In the genomic region with DNA sequence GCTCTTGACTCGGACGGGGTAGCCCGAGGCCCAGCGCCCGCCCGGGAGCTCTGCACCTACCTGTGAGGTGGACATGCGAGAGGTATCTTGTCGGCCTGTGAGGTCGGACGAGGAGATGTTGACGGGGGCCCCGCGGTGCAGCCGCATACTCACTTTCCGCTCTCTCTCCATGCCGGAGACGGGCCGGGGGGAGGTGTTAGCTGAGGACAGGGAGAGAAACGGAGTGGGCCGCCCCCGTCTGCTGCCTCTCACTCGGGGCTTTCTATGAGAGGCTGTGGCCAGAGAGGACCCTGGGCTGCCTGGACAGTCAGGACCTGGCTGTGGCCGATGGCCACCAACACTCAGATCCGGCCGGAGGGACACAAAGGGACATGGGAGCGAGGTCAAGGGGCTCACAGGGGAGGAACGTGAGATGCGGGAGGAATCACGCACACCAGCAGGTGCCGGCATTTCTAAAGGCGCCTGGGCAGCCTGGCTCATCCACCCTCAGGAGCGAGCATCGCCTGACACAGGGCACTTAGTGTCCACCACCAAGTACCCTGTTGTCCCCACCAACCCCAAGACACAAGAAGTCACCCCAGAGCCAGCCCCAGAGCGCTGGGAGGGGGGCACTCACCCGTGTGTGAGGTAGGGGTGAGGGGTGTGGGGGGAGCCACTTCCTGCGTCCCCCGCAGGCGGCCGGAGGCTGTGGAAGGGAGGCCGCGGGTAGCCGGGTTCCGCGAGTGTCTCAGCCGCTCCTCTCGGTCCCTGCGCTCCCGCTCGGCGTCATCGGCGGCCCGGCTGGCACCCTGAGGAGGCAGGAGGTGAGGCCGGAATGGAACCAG, we compare ENCODE assay signal across 21 cellular contexts. TPM values are rescaled to one million over a fixed set of nuclear protein-coding genes. Genes with fewer than 3 reads are reported as not detected.
DNase-seq lines count a peak whose midpoint lies in the region; ATAC-seq, FAIRE-seq and TF ChIP-seq lines count a peak whose summit lies in the region.
"Had no signal": no experiment of that assay in that cellular context is flagged by ENCODE, and none has a peak within 500 bp of the region (broad histone marks: within the 10 kb centered on the region; RNA-seq: fewer than 3 reads in every experiment).

No MANE protein-coding gene starts in this region.

- H3K27ac Mint-ChIP-seq in activated CD4-positive, alpha-beta T cell treated with anti-CD3 and anti-CD28 coated beads, Interleukin-2, amount 10 ng/mL, durations not matched to agents 24 days and 14 days = peak overlapping the region; percentile 41
- H3K27ac Mint-ChIP-seq: activated T-cell treated with anti-CD3 and anti-CD28 coated beads, Interleukin-2, amount 50 U/mL, for 72 hours; B cell had no signal

- H3K4me3 Mint-ChIP-seq in activated CD4-positive, alpha-beta T cell treated with anti-CD3 and anti-CD28 coated beads, Interleukin-2, amount 10 ng/mL, durations not matched to agents 24 days and 14 days = no peak overlapping the region
- H3K4me3 Mint-ChIP-seq: activated T-cell treated with anti-CD3 and anti-CD28 coated beads, Interleukin-2, amount 50 U/mL, for 72 hours; B cell had no signal

- H3K9me3 ChIP-seq in GM12878 (replicated peaks; ENCODE audit: control insufficient read depth, insufficient read depth, low read length) (no peaks in the 10 kb centered on the region), osteoblast (ENCODE audit: low read depth, low read length) (no peaks in the 10 kb centered on the region)
- H3K9me3 ChIP-seq: SJSA1 had no signal

- no peak overlapping the region for H3K27ac ChIP-seq in GM12878 (ENCODE audit: control insufficient read depth, insufficient read depth)
- no peak overlapping the region for H3K27ac ChIP-seq in osteoblast (ENCODE audit: low read depth, low read length)
- H3K27ac ChIP-seq: SJSA1 had no signal

- no peak overlapping the region for H3K4me2 ChIP-seq in GM12878 (ENCODE audit: control insufficient read depth, insufficient read depth)
- no peak overlapping the region for H3K4me2 ChIP-seq in osteoblast (ENCODE audit: insufficient read depth, low read length)
- H3K4me2 ChIP-seq: smooth muscle cell had no signal

- no peaks in the 10 kb centered on the region for H3K9me3 Mint-ChIP-seq in activated CD4-positive, alpha-beta T cell treated with anti-CD3 and anti-CD28 coated beads, Interleukin-2, amount 10 ng/mL, durations not matched to agents 24 days and 14 days
- H3K9me3 Mint-ChIP-seq: activated naive CD4-positive, alpha-beta T cell treated with anti-CD3 and anti-CD28 coated beads, Interleukin-2, amount 50 U/mL, for 72 hours; activated T-cell treated with anti-CD3 and anti-CD28 coated beads, Interleukin-2, amount 50 U/mL, for 72 hours; effector memory CD8-positive, alpha-beta T cell had no signal

- TF ChIP-seq POLR2A in GM12891 (IDR thresholded peaks at IDR 0.05; ENCODE audit: low read depth, low read length) = peak; percentile 38; the same call in 1 of the 2 replicates
- peak; percentile 54; the same call in 1 of the 2 replicates for TF ChIP-seq POLR2A in GM12878 (IDR thresholded peaks at IDR 0.05; ENCODE audit: low read depth, low read length)

- TF ChIP-seq CTCF in GM12878 (IDR thresholded peaks at IDR 0.05 in 2 of 3, conservative IDR thresholded peaks at IDR 0.05 in 1 of 3; ENCODE audit: control insufficient read depth in 2 of 3, extremely low read depth in 1 of 3, insufficient read depth in 1 of 3, low read depth in 3 of 3, low read length in 3 of 3) = no peak
- no peak for TF ChIP-seq CTCF in osteoblast (IDR thresholded peaks at IDR 0.05; ENCODE audit: extremely low read depth, low read depth, low read length)

- peaks cover 11% of the 10 kb centered on the region for H3K4me1 Mint-ChIP-seq in activated CD4-positive, alpha-beta T cell treated with anti-CD3 and anti-CD28 coated beads, Interleukin-2, amount 10 ng/mL, durations not matched to agents 24 days and 14 days

- DNase-seq in activated CD4-positive, alpha-beta T cell treated with anti-CD3 and anti-CD28 coated beads, Interleukin-2, amount 10 ng/mL, durations not matched to agents 24 days and 14 days = no peak
- DNase-seq in activated CD4-positive, alpha-beta T cell treated with anti-CD3 and anti-CD28 coated beads, Interleukin-2, amount 50 U/mL, for 48 hours = no peak
- DNase-seq in GM12891 (ENCODE audit: insufficient read length, low spot score) = no peak
- DNase-seq in GM12878 (ENCODE audit: low read depth, low spot score) = no peak
- peak; percentile 83 for DNase-seq in osteoblast (ENCODE audit: insufficient read length, low spot score, missing footprints)
- no peak for DNase-seq in NCI-H2227 treated with DMSO at 0.1 percent for 48 hours (lab: John Stamatoyannopoulos, UW)
- DNase-seq in SHP77 treated with DMSO at 0.1 percent for 48 hours (lab: John Stamatoyannopoulos, UW) = no peak
- DNase-seq: activated CD8-positive, alpha-beta memory T cell treated with anti-CD3 and anti-CD28 coated beads for 24 hours; activated T-cell treated with anti-CD3 and anti-CD28 coated beads, Interleukin-2, amount 50 U/mL, for 72 hours; effector memory CD8-positive, alpha-beta T cell; NCI-H187 treated with DMSO at 0.1 percent for 48 hours; NCI-H226; PC-3; stimulated activated CD4-positive, alpha-beta T cell treated with anti-CD3 and anti-CD28 coated beads, Interleukin-4, amount 100 ng/mL, for 1 hour had no signal

- in situ Hi-C loops in GM12878 (cut with MboI) = no loop called here

- SMC1A ChIA-PET in GM12878 (lab: Charles Lee; ENCODE audit: uncharacterized antibody, unreplicated experiment) = no interaction called here

- H2AFZ ChIP-seq in GM12878 (ENCODE audit: control insufficient read depth, low read depth, low read length) (no peak overlapping the region), osteoblast (ENCODE audit: low read length) (no peak overlapping the region)

- CTCF ChIA-PET in GM12878 (lab: Yijun Ruan, JAX) = no interaction called here

- ATAC-seq in GM12878 (no peak), GM21529 (IDR thresholded peaks at IDR 0.05; ENCODE audit: unreplicated experiment) (no peak)
- ATAC-seq: activated naive CD4-positive, alpha-beta T cell treated with anti-CD3 and anti-CD28 coated beads, Interleukin-2, amount 50 U/mL, for 72 hours; activated T-cell treated with anti-CD3 and anti-CD28 coated beads, Interleukin-2, amount 50 U/mL, for 72 hours; effector memory CD8-positive, alpha-beta T cell; left lobe of liver; PC-3 had no signal

- no TSS peak for BruUV-seq in GM12878 (replicated peaks; lab: Mats Ljungman, UMichigan)

- 96% methylated on average over 52 of the region's 54 CpGs for WGBS in GM12878 (ENCODE audit: insufficient coverage, insufficient replicate concordance, low lambda C conversion rate, missing lambda C conversion rate)

- H3K79me2 ChIP-seq in GM12878 (ENCODE audit: control insufficient read depth, insufficient read depth, low read length) (no peaks in the 10 kb centered on the region; the same call in 1 of the 2 replicates), osteoblast (ENCODE audit: insufficient read depth, low read length) (peaks cover 81% of the 10 kb centered on the region)

- H3K36me3 ChIP-seq in GM12878 (ENCODE audit: control insufficient read depth in 2 of 2, insufficient read depth in 2 of 2, low read length in 1 of 2) (peaks cover 39 to 76% of the 10 kb centered on the region in 2 experiments), osteoblast (ENCODE audit: insufficient read depth, low read length) (peaks cover 95% of the 10 kb centered on the region)

- no peak for TF ChIP-seq EP300 in GM12878 (IDR thresholded peaks at IDR 0.05; ENCODE audit: borderline replicate concordance in 1 of 2, control insufficient read depth in 1 of 2, low read depth in 2 of 2, low read length in 2 of 2)

- H3K4me3 ChIP-seq in GM12878 (no peak overlapping the region), osteoblast (ENCODE audit: insufficient read depth, low read length) (no peak overlapping the region)
- H3K4me3 ChIP-seq: SJSA1, smooth muscle cell had no signal

- RAD21 ChIA-PET in GM12878 (lab: Charles Lee; ENCODE audit: unreplicated experiment) = no interaction called here

- H3K27me3 Mint-ChIP-seq in activated CD4-positive, alpha-beta T cell treated with anti-CD3 and anti-CD28 coated beads, Interleukin-2, amount 10 ng/mL, durations not matched to agents 24 days and 14 days = no peaks in the 10 kb centered on the region
- H3K27me3 Mint-ChIP-seq: B cell; effector memory CD8-positive, alpha-beta T cell had no signal

- no peak for FAIRE-seq in GM12891 (lab: Jason Lieb, UNC)
- no peak for FAIRE-seq in GM12878 (lab: Jason Lieb, UNC)
- FAIRE-seq: D721Med had no signal

- POLR2A ChIA-PET in GM12878 (lab: Charles Lee) = no interaction called here

- no peak overlapping the region for H3K9ac ChIP-seq in GM12878 (ENCODE audit: control insufficient read depth, insufficient read depth, low read length)

- peaks cover 68% of the 10 kb centered on the region for H3K36me3 Mint-ChIP-seq in activated CD4-positive, alpha-beta T cell treated with anti-CD3 and anti-CD28 coated beads, Interleukin-2, amount 10 ng/mL, durations not matched to agents 24 days and 14 days (ENCODE audit: low read depth)

- intact Hi-C loops in activated CD4-positive, alpha-beta T cell treated with anti-CD3 and anti-CD28 coated beads, Interleukin-2, amount 10 ng/mL, durations not matched to agents 24 days and 14 days (cut with micrococcal nuclease) = no loop called here
- intact Hi-C loops in GM12878 (cut with micrococcal nuclease; ENCODE audit: unreplicated experiment) = no loop called here

- H3K4me1 ChIP-seq in GM12878 (ENCODE audit: control insufficient read depth, insufficient read depth, low read length) (no peaks in the 10 kb centered on the region), osteoblast (ENCODE audit: insufficient read depth, low read length) (peaks cover 17% of the 10 kb centered on the region)

- H4K20me1 ChIP-seq in GM12878 (ENCODE audit: control insufficient read depth, insufficient read depth) (peaks cover 8% of the 10 kb centered on the region), osteoblast (ENCODE audit: insufficient read depth, low read length) (peaks cover 86% of the 10 kb centered on the region)

- H3K27me3 ChIP-seq in GM12878 (replicated peaks in 1 of 2; ENCODE audit: control insufficient read depth in 2 of 2, insufficient read depth in 2 of 2, low read length in 1 of 2) = no peaks in the 10 kb centered on the region
- H3K27me3 ChIP-seq in osteoblast (ENCODE audit: insufficient read depth, low read length) = no peaks in the 10 kb centered on the region
- H3K27me3 ChIP-seq: SJSA1 had no signal

- no peak for TF ChIP-seq RAD21 in GM12878 (IDR thresholded peaks at IDR 0.05; ENCODE audit: insufficient read depth, low read depth, low read length)

RNA-seq across cellular contexts. Expression of gene SLC16A3, which starts 20.2 kb away (rescaled TPM):
- total RNA-seq in activated CD4-positive, alpha-beta T cell treated with anti-CD3 and anti-CD28 coated beads, Interleukin-2, amount 10 ng/mL, durations not matched to agents 24 days and 14 days = 162 and 171 TPM in 2 replicates
- polyA plus RNA-seq in GM12891 (2012; ENCODE audit: low read depth, missing spikeins) = 92.3 TPM
- 264 and 312 TPM in 2 replicates for total RNA-seq in GM12878 (2013; cell fraction: nucleolus; rRNA removed)
- total RNA-seq in GM12878 (2014; rRNA removed) (33.4 and 37.8 TPM in 2 replicates), GM12878 (2014; rRNA removed; fragmentation: Illumina TruSeq; extraction: Trizol) (10.2 and 10.3 TPM in 2 replicates), GM12878 (2021) (46.5 and 49.5 TPM in 2 replicates), osteoblast (129 and 222 TPM in 2 replicates)
- 24.0 TPM for polyA plus RNA-seq in GM12878 (2011; ENCODE audit: low read depth)
- polyA plus RNA-seq in GM12878 (2011; rRNA removed) (18.0 and 44.4 TPM in 2 replicates), GM12878 (2014; fragmentation: Illumina TruSeq; extraction: Trizol) (0.44 and 4.6 TPM in 2 replicates), GM12878 (2014; fragmentation: Nextera tagmentation; extraction: Ambion mirVana) (1 to 10 TPM in 1 of 2 experiments, under 1 TPM in 1; 0.10 to 1.2 TPM), GM12878 (2014; rRNA removed) (30.0 and 33.0 TPM in 2 replicates), GM12878 (2016; fragmentation: Nextera tagmentation; extraction: Ambion mirVana) (1 to 10 TPM; 4.3 to 5.7 TPM)
- 60.2 and 98.5 TPM in 2 replicates for polyA plus RNA-seq in GM12878 (2011; cell fraction: cytosol; rRNA removed)
- polyA plus RNA-seq in GM12878 (2011; cell fraction: nucleus; rRNA removed) = 75.2 and 100 TPM in 2 replicates
- 102 and 145 TPM in 2 replicates for polyA plus RNA-seq in GM12878 (2012)
- polyA minus RNA-seq in GM12878 (2011; rRNA and poly(A)+ RNA removed) = 47.3 and 89.5 TPM in 2 replicates
- 32.2 and 37.6 TPM in 2 replicates for polyA minus RNA-seq in GM12878 (2011; cell fraction: cytosol; rRNA and poly(A)+ RNA removed)
- 66.3 and 84.2 TPM in 2 replicates for polyA minus RNA-seq in GM12878 (2011; cell fraction: nucleus; rRNA and poly(A)+ RNA removed)

RNA-seq across cellular contexts. Expression of gene CSNK1D, which starts 24.5 kb away (rescaled TPM):
- total RNA-seq in activated CD4-positive, alpha-beta T cell treated with anti-CD3 and anti-CD28 coated beads, Interleukin-2, amount 10 ng/mL, durations not matched to agents 24 days and 14 days = 137 and 146 TPM in 2 replicates
- 60.6 TPM for polyA plus RNA-seq in GM12891 (2012; ENCODE audit: low read depth, missing spikeins)
- 85.1 and 93.8 TPM in 2 replicates for total RNA-seq in GM12878 (2013; cell fraction: nucleolus; rRNA removed)
- 17.3 and 25.0 TPM in 2 replicates for total RNA-seq in GM12878 (2014; rRNA removed)
- total RNA-seq in GM12878 (2014; rRNA removed; fragmentation: Illumina TruSeq; extraction: Trizol) = 26.4 and 27.8 TPM in 2 replicates
- total RNA-seq in GM12878 (2021) = 85.5 and 94.2 TPM in 2 replicates
- polyA plus RNA-seq in GM12878 (2011; ENCODE audit: low read depth) = 42.9 TPM
- polyA plus RNA-seq in GM12878 (2011; rRNA removed) = 40.7 and 54.4 TPM in 2 replicates
- polyA plus RNA-seq in GM12878 (2011; cell fraction: cytosol; rRNA removed) = 58.6 and 69.9 TPM in 2 replicates
- polyA plus RNA-seq in GM12878 (2011; cell fraction: nucleus; rRNA removed) = 236 and 302 TPM in 2 replicates
- polyA plus RNA-seq in GM12878 (2012) = 62.0 and 78.9 TPM in 2 replicates
- polyA plus RNA-seq in GM12878 (2014; fragmentation: Illumina TruSeq; extraction: Trizol) = 72.5 and 105 TPM in 2 replicates
- polyA plus RNA-seq in GM12878 (2014; fragmentation: Nextera tagmentation; extraction: Ambion mirVana) = 10 to 100 TPM in 1 of 2 experiments, 1 to 10 TPM in 1; 5.7 to 13.0 TPM
- 74.9 and 90.3 TPM in 2 replicates for polyA plus RNA-seq in GM12878 (2014; rRNA removed)
- polyA plus RNA-seq in GM12878 (2016; fragmentation: Nextera tagmentation; extraction: Ambion mirVana) = 10 to 100 TPM; 61.8 to 63.4 TPM
- polyA minus RNA-seq in GM12878 (2011; rRNA and poly(A)+ RNA removed) = 53.9 and 56.8 TPM in 2 replicates
- 25.1 and 26.0 TPM in 2 replicates for polyA minus RNA-seq in GM12878 (2011; cell fraction: cytosol; rRNA and poly(A)+ RNA removed)
- polyA minus RNA-seq in GM12878 (2011; cell fraction: nucleus; rRNA and poly(A)+ RNA removed) = 38.6 and 73.4 TPM in 2 replicates
- 45.4 and 50.3 TPM in 2 replicates for total RNA-seq in osteoblast

RNA-seq across cellular contexts. Expression of gene CCDC57, which starts 36.4 kb away (rescaled TPM):
- 56.0 and 58.4 TPM in 2 replicates for total RNA-seq in activated CD4-positive, alpha-beta T cell treated with anti-CD3 and anti-CD28 coated beads, Interleukin-2, amount 10 ng/mL, durations not matched to agents 24 days and 14 days
- polyA plus RNA-seq in GM12891 (2012; ENCODE audit: low read depth, missing spikeins) = 62.4 TPM
- 92.3 and 116 TPM in 2 replicates for total RNA-seq in GM12878 (2013; cell fraction: nucleolus; rRNA removed)
- 43.0 and 49.0 TPM in 2 replicates for total RNA-seq in GM12878 (2014; rRNA removed)
- 36.9 and 42.5 TPM in 2 replicates for total RNA-seq in GM12878 (2014; rRNA removed; fragmentation: Illumina TruSeq; extraction: Trizol)
- total RNA-seq in GM12878 (2021) = 69.1 and 74.1 TPM in 2 replicates
- polyA plus RNA-seq in GM12878 (2011; ENCODE audit: low read depth) = 82.9 TPM
- polyA plus RNA-seq in GM12878 (2011; rRNA removed) = 16.2 and 30.5 TPM in 2 replicates
- 93.0 and 152 TPM in 2 replicates for polyA plus RNA-seq in GM12878 (2011; cell fraction: cytosol; rRNA removed)
- 97.1 and 115 TPM in 2 replicates for polyA plus RNA-seq in GM12878 (2011; cell fraction: nucleus; rRNA removed)
- 44.5 and 61.4 TPM in 2 replicates for polyA plus RNA-seq in GM12878 (2012)
- 7.2 and 29.3 TPM in 2 replicates for polyA plus RNA-seq in GM12878 (2014; fragmentation: Illumina TruSeq; extraction: Trizol)
- polyA plus RNA-seq in GM12878 (2014; fragmentation: Nextera tagmentation; extraction: Ambion mirVana) = 10 to 100 TPM in 1 of 2 experiments, 1 to 10 TPM in 1; 5.4 to 18.0 TPM
- polyA plus RNA-seq in GM12878 (2014; rRNA removed) = 123 and 135 TPM in 2 replicates
- 10 to 100 TPM; 77.2 to 80.3 TPM for polyA plus RNA-seq in GM12878 (2016; fragmentation: Nextera tagmentation; extraction: Ambion mirVana)
- 9.0 and 23.6 TPM in 2 replicates for polyA minus RNA-seq in GM12878 (2011; rRNA and poly(A)+ RNA removed)
- polyA minus RNA-seq in GM12878 (2011; cell fraction: cytosol; rRNA and poly(A)+ RNA removed) = 7.8 and 11.4 TPM in 2 replicates
- 13.3 and 20.4 TPM in 2 replicates for polyA minus RNA-seq in GM12878 (2011; cell fraction: nucleus; rRNA and poly(A)+ RNA removed)
- total RNA-seq in osteoblast = 21.0 and 25.9 TPM in 2 replicates
